Comparison of ENCODE assay signal across 14 cellular contexts in genomic region chr17:20225162-20226115, GRCh38.
DNase-seq lines count a peak whose midpoint lies in the region; ATAC-seq, FAIRE-seq and TF ChIP-seq lines count a peak whose summit lies in the region.
"Had no signal": no experiment of that assay in that cellular context is flagged by ENCODE, and none has a peak within 500 bp of the region (broad histone marks: within the 10 kb centered on the region; RNA-seq: fewer than 3 reads in every experiment).

No MANE protein-coding gene starts in this region.

- H3K79me2 ChIP-seq in Karpas-422 (ENCODE audit: low read length), result no peaks in the 10 kb centered on the region

- DNase-seq in A673 (ENCODE audit: low spot score) (peak; percentile 19), kidney epithelial cell (ENCODE audit: low read depth) (no peak), D721Med (ENCODE audit: insufficient read length, low spot score) (no peak), Karpas-422 (no peak), NCI-H345 treated with DMSO at 0.1 percent for 48 hours (lab: John Stamatoyannopoulos, UW; ENCODE audit: unreplicated experiment) (no peak)
- DNase-seq: activated CD8-positive, alpha-beta memory T cell treated with anti-CD3 and anti-CD28 coated beads for 24 hours; kidney; NCI-H774 had no signal

- H3K27me3 ChIP-seq in A673 (replicated peaks; ENCODE audit: insufficient read depth, low read depth, low read length, poor library complexity), result no peaks in the 10 kb centered on the region
- no peaks in the 10 kb centered on the region for H3K27me3 ChIP-seq in HUES64 (ENCODE audit: insufficient read depth, low read length)
- no peaks in the 10 kb centered on the region for H3K27me3 ChIP-seq in kidney epithelial cell (ENCODE audit: control insufficient read depth, insufficient read depth, low read length)
- no peaks in the 10 kb centered on the region for H3K27me3 ChIP-seq in Karpas-422 (ENCODE audit: low read length)
- H3K27me3 ChIP-seq: BLaER1 had no signal

- H3K4me3 ChIP-seq in A673 (ENCODE audit: low read depth, low read length, poor library complexity, severe bottlenecking) (no peak overlapping the region), HUES64 (ENCODE audit: low read length) (no peak overlapping the region), kidney epithelial cell (ENCODE audit: low read depth, low read length) (no peak overlapping the region), Karpas-422 (ENCODE audit: low read length) (no peak overlapping the region)
- H3K4me3 ChIP-seq: BLaER1 had no signal

- H3K27me3 Mint-ChIP-seq in brain, result no peaks in the 10 kb centered on the region
- H3K27me3 Mint-ChIP-seq: stimulated activated memory B cell treated with anti-CD40 and anti-IgM and Interleukin-4, amounts not matched to agents 10 μg/mL and 1 μg/mL and 100 μg/mL, for 72 hours had no signal

- POLR2A ChIA-PET in A673 (lab: Charles Lee; ENCODE audit: low non-redundant PET), result no interaction called here

- 86% methylated on average over 6 of the region's 7 CpGs for WGBS in HUES64

- peak overlapping the region in 1 of 5 experiments; percentile 25 for H3K4me3 Mint-ChIP-seq in brain
- H3K4me3 Mint-ChIP-seq: stimulated activated memory B cell treated with anti-CD40 and anti-IgM and Interleukin-4, amounts not matched to agents 10 μg/mL and 1 μg/mL and 100 μg/mL, for 72 hours had no signal

- peak; percentile 26; the same call in 1 of the 2 replicates for TF ChIP-seq CTCF in A673 (conservative IDR thresholded peaks at IDR 0.05; ENCODE audit: low read depth, low read length)
- peak in 1 of 2 experiments; percentile 23 for TF ChIP-seq CTCF in brain (conservative IDR thresholded peaks at IDR 0.05)
- peak; percentile 15 for TF ChIP-seq CTCF in kidney epithelial cell (IDR thresholded peaks at IDR 0.05; ENCODE audit: insufficient read depth, low read length, poor library complexity, severe bottlenecking)
- TF ChIP-seq CTCF in D721Med (IDR thresholded peaks at IDR 0.05; ENCODE audit: insufficient read depth, missing control alignments), result no peak

- H3K4me1 Mint-ChIP-seq in brain, result peaks cover 64% of the 10 kb centered on the region
- H3K4me1 Mint-ChIP-seq: stimulated activated memory B cell treated with anti-CD40 and anti-IgM and Interleukin-4, amounts not matched to agents 10 μg/mL and 1 μg/mL and 100 μg/mL, for 72 hours had no signal

- H3K4me2 ChIP-seq in Karpas-422 (ENCODE audit: low read depth, low read length, poor library complexity, severe bottlenecking), result no peak overlapping the region
- H3K4me2 ChIP-seq: BLaER1 had no signal

- CTCF ChIA-PET in A673 (lab: Charles Lee), result interaction anchor here (0.7 kb wide), 1 partner anchor 106 kb away, joined by 3 read pairs; no protein-coding TSS in a partner anchor

- peak overlapping the region; percentile 12 to 93 (median 76) for H3K27ac Mint-ChIP-seq in brain
- H3K27ac Mint-ChIP-seq: stimulated activated memory B cell treated with anti-CD40 and anti-IgM and Interleukin-4, amounts not matched to agents 10 μg/mL and 1 μg/mL and 100 μg/mL, for 72 hours had no signal

- H3K9me3 Mint-ChIP-seq in brain, result peaks cover 0 to 7% (median 4%) of the 10 kb centered on the region in 5 experiments
- H3K9me3 Mint-ChIP-seq: stimulated activated memory B cell treated with anti-CD40 and anti-IgM and Interleukin-4, amounts not matched to agents 10 μg/mL and 1 μg/mL and 100 μg/mL, for 72 hours had no signal

- no peaks in the 10 kb centered on the region for H3K9me3 ChIP-seq in A673 (ENCODE audit: low read depth, low read length, poor library complexity, severe bottlenecking)
- no peaks in the 10 kb centered on the region for H3K9me3 ChIP-seq in HUES64 (ENCODE audit: insufficient read depth, low read depth, low read length)
- no peaks in the 10 kb centered on the region for H3K9me3 ChIP-seq in Karpas-422 (ENCODE audit: low read length)
- H3K9me3 ChIP-seq: BLaER1 had no signal

- H3K36me3 ChIP-seq in A673 (ENCODE audit: insufficient read depth, low read length, poor library complexity, severe bottlenecking) (no peaks in the 10 kb centered on the region), HUES64 (ENCODE audit: insufficient read depth, low read length) (peaks cover 32% of the 10 kb centered on the region), kidney epithelial cell (ENCODE audit: control insufficient read depth, insufficient read depth, low read length) (no peaks in the 10 kb centered on the region), Karpas-422 (ENCODE audit: insufficient read depth, low read length) (no peaks in the 10 kb centered on the region)

- no peaks in the 10 kb centered on the region for H3K9me2 ChIP-seq in Karpas-422 (replicated peaks; ENCODE audit: insufficient read depth, low read length)

- FAIRE-seq in D721Med (lab: Jason Lieb, UNC), result no peak
- FAIRE-seq: endothelial cell of umbilical vein, kidney had no signal

- peaks cover 54% of the 10 kb centered on the region for H3K36me3 Mint-ChIP-seq in brain
- H3K36me3 Mint-ChIP-seq: stimulated activated memory B cell treated with anti-CD40 and anti-IgM and Interleukin-4, amounts not matched to agents 10 μg/mL and 1 μg/mL and 100 μg/mL, for 72 hours had no signal

- H3K9ac ChIP-seq in HUES64 (ENCODE audit: low read depth, low read length) (no peak overlapping the region), Karpas-422 (ENCODE audit: low read length) (no peak overlapping the region)
- H3K9ac ChIP-seq: BLaER1 had no signal

- intact Hi-C loops in A673 (cut with micrococcal nuclease; ENCODE audit: unreplicated experiment), result loop anchor here (1.0 to 10.0 kb wide), 3 partner anchors 95 to 629 kb away; no protein-coding TSS in a partner anchor

- H4K20me1 ChIP-seq in Karpas-422 (ENCODE audit: insufficient read depth, low read depth, low read length), result no peaks in the 10 kb centered on the region
- H4K20me1 ChIP-seq: BLaER1 had no signal

- H3K27ac ChIP-seq in A673 (ENCODE audit: low read depth, low read length, poor library complexity, severe bottlenecking), result no peak overlapping the region
- peak overlapping the region; percentile 26; the same call in 1 of the 2 replicates for H3K27ac ChIP-seq in HUES64 (ENCODE audit: low read depth, low read length)
- H3K27ac ChIP-seq in Karpas-422 (ENCODE audit: low read length), result no peak overlapping the region
- H3K27ac ChIP-seq: BLaER1 had no signal

- no peaks in the 10 kb centered on the region for H3K4me1 ChIP-seq in A673 (ENCODE audit: insufficient read depth, low read length, poor library complexity, severe bottlenecking)
- peaks cover 28% of the 10 kb centered on the region for H3K4me1 ChIP-seq in HUES64 (ENCODE audit: insufficient read depth, low read length)
- H3K4me1 ChIP-seq in Karpas-422 (ENCODE audit: low read length), result no peaks in the 10 kb centered on the region
- H3K4me1 ChIP-seq: BLaER1 had no signal

- BruUV-seq in A673 (replicated peaks; lab: Mats Ljungman, UMichigan), result no TSS peak

- no peak for ATAC-seq in HG03460 (IDR thresholded peaks at IDR 0.05; ENCODE audit: unreplicated experiment)
- ATAC-seq: stimulated activated memory B cell treated with anti-CD40 and anti-IgM and Interleukin-4, amounts not matched to agents 10 μg/mL and 1 μg/mL and 100 μg/mL, for 72 hours had no signal

- H2AFZ ChIP-seq in Karpas-422 (ENCODE audit: low read length), result no peak overlapping the region
